ENCODE assay signal across 9 cellular contexts in genomic region chr6:157428418-157429202, GRCh38. TPM values are rescaled to one million over a fixed set of nuclear protein-coding genes. Genes with fewer than 3 reads are reported as not detected.
DNase-seq lines count a peak whose midpoint lies in the region; ATAC-seq and TF ChIP-seq lines count a peak whose summit lies in the region.
"Had no signal": no experiment of that assay in that cellular context is flagged by ENCODE, and none has a peak within 500 bp of the region (broad histone marks: within the 10 kb centered on the region; RNA-seq: fewer than 3 reads in every experiment).

No MANE protein-coding gene starts in this region.

- intact Hi-C loops in gastrocnemius medialis (cut with DNase I; ENCODE audit: low total_unique reads), result no loop called here

- ATAC-seq in T-helper 17 cell (no peak), gastrocnemius medialis (peak in 1 of 2 donors; percentile 13), GM21825 (IDR thresholded peaks at IDR 0.05; ENCODE audit: unreplicated experiment) (no peak), GM21367 (IDR thresholded peaks at IDR 0.05; ENCODE audit: unreplicated experiment) (no peak), HG03139 (IDR thresholded peaks at IDR 0.05; ENCODE audit: unreplicated experiment) (no peak)

- in situ Hi-C loops in gastrocnemius medialis (cut with MboI; ENCODE audit: low sequenced_read_pairs in 4 of 4), result no loop called here

- H3K4me3 Mint-ChIP-seq in T-helper 17 cell, result peak overlapping the region; percentile 31

- TF ChIP-seq CTCF in gastrocnemius medialis (IDR thresholded peaks at IDR 0.05 in 4 of 5, conservative IDR thresholded peaks at IDR 0.05 in 1 of 5), result no peak

- DNase-seq in Daoy (ENCODE audit: low read depth) (peak; percentile 52), T-helper 17 cell (no peak), gastrocnemius medialis (no peak), globus pallidus (ENCODE audit: low spot score) (no peak)
- DNase-seq: stomach had no signal

- H3K9ac ChIP-seq in endocrine pancreas (ENCODE audit: control insufficient read depth, insufficient read depth, low read length), result peak overlapping the region; percentile 49

- H3K36me3 ChIP-seq in endocrine pancreas (ENCODE audit: control insufficient read depth, insufficient read depth, low read length), result no peaks in the 10 kb centered on the region
- H3K36me3 ChIP-seq in gastrocnemius medialis, result no peaks in the 10 kb centered on the region
- H3K36me3 ChIP-seq: stomach had no signal

- H3K27ac ChIP-seq in gastrocnemius medialis, result peak overlapping the region in 3 of 4 donors; percentile 10 to 78 (median 31)
- H3K27ac ChIP-seq: stomach had no signal

- H3K4me1 ChIP-seq in endocrine pancreas (ENCODE audit: control insufficient read depth, insufficient read depth, low read length), result peaks cover 4% of the 10 kb centered on the region
- H3K4me1 ChIP-seq in gastrocnemius medialis, result peaks cover 24 to 41% of the 10 kb centered on the region in 2 donors

- H3K36me3 Mint-ChIP-seq in T-helper 17 cell (ENCODE audit: low read depth), result peaks cover 8% of the 10 kb centered on the region

- H3K9me3 ChIP-seq in T-helper 17 cell (ENCODE audit: control insufficient read depth, low read length, poor library complexity, severe bottlenecking), result no peaks in the 10 kb centered on the region
- no peaks in the 10 kb centered on the region for H3K9me3 ChIP-seq in endocrine pancreas (ENCODE audit: control insufficient read depth, low read length)
- no peaks in the 10 kb centered on the region for H3K9me3 ChIP-seq in gastrocnemius medialis
- H3K9me3 ChIP-seq: stomach had no signal

- H3K27ac Mint-ChIP-seq in T-helper 17 cell, result no peak overlapping the region

- H3K4me3 ChIP-seq in endocrine pancreas (ENCODE audit: control insufficient read depth, insufficient read depth, low read length), result peak overlapping the region; percentile 61
- no peak overlapping the region for H3K4me3 ChIP-seq in gastrocnemius medialis
- H3K4me3 ChIP-seq: stomach had no signal

- H3K27me3 Mint-ChIP-seq in T-helper 17 cell, result peaks cover 20% of the 10 kb centered on the region

- TF ChIP-seq POLR2A in gastrocnemius medialis (IDR thresholded peaks at IDR 0.05), result no peak

- H3K27me3 ChIP-seq in endocrine pancreas (ENCODE audit: control insufficient read depth, insufficient read depth, low read length) (no peaks in the 10 kb centered on the region), gastrocnemius medialis (no peaks in the 10 kb centered on the region)
- H3K27me3 ChIP-seq: stomach had no signal

- H3K4me1 Mint-ChIP-seq in T-helper 17 cell, result peaks cover 17% of the 10 kb centered on the region

RNA-seq across cellular contexts. Expression of gene ZDHHC14, which starts 47.6 kb away (rescaled TPM):
- total RNA-seq in Daoy (2014; rRNA removed; shearing (Covaris generic)), result 6.5 and 12.2 TPM in 2 replicates
- 1 to 10 TPM; 3.6 to 5.2 TPM for total RNA-seq in T-helper 17 cell
- 1 to 10 TPM; 3.7 to 7.7 (median 5.9) TPM for total RNA-seq in gastrocnemius medialis
